In the genomic region with DNA sequence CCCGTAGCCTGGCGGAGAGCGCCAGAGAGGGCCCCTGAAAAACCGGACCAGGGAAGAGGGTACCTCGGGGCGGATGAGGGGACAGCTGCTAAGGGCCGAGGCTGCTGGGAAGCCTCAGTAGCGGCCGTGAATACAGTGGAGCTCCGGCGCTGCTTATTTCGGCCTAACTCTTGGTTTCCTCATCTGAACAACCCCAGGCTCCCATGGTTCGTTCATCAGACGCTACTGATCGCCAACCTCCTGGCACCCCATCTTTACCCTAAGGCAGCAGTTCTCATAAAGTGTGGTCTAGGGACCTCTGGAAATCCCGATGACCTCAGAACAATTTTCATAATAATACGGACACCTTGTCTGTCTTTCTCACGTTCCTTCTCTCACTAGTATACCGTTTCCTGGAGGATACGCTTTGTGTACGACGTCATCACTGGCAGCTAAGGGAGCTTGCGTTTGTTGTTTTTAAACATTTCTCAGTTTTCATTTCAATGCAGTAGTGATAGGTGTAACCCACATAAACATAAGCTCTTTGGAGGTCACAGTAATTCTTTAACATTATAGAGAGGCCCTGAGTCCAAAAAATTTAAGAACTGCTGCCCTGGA, we compare ENCODE assay signal across 9 cellular contexts. TPM values are rescaled to one million over a fixed set of nuclear protein-coding genes. Genes with fewer than 3 reads are reported as not detected.
DNase-seq lines count a peak whose midpoint lies in the region; ATAC-seq, FAIRE-seq and TF ChIP-seq lines count a peak whose summit lies in the region.
"Had no signal": no experiment of that assay in that cellular context is flagged by ENCODE, and none has a peak within 500 bp of the region (broad histone marks: within the 10 kb centered on the region; RNA-seq: fewer than 3 reads in every experiment).

No MANE protein-coding gene starts in this region.

- no peak for FAIRE-seq in pancreas (lab: Jason Lieb, UNC)
- FAIRE-seq: colon had no signal

- 2% methylated on average over 23 of the region's 23 CpGs for WGBS in pancreas, 2 donors

- H3K9me3 ChIP-seq in ES-I3 (ENCODE audit: control insufficient read depth, insufficient read depth, low read length), result no peaks in the 10 kb centered on the region
- H3K9me3 ChIP-seq in pancreas, result no peaks in the 10 kb centered on the region

- H3K36me3 ChIP-seq in ES-I3 (ENCODE audit: insufficient read depth, low read length), result no peaks in the 10 kb centered on the region
- no peaks in the 10 kb centered on the region for H3K36me3 ChIP-seq in pancreas

- H3K9ac ChIP-seq in ES-I3 (ENCODE audit: low read depth, low read length), result peak overlapping the region; percentile 81

- peak overlapping the region; percentile 82 to 95 (median 90) for H3K27ac ChIP-seq in pancreas

- ATAC-seq in GM19468 (IDR thresholded peaks at IDR 0.05; ENCODE audit: extremely low read depth, unreplicated experiment) (peak; percentile 15), HG03520 (IDR thresholded peaks at IDR 0.05; ENCODE audit: unreplicated experiment) (peak; percentile 34), pancreas (peak; percentile 7 to 26 (median 16))

- DNase-seq in T-helper 22 cell (ENCODE audit: low read depth), result peak; percentile 32
- DNase-seq in fibroblast of mammary gland (ENCODE audit: low read depth), result peak; percentile 45
- no peak for DNase-seq in pancreas
- DNase-seq in GM19238 (ENCODE audit: insufficient read length, low spot score), result no peak
- DNase-seq in HK-2 (ENCODE audit: unreplicated experiment), result no peak

- H3K4me1 ChIP-seq in ES-I3 (ENCODE audit: insufficient read depth, low read length), result peaks cover 6% of the 10 kb centered on the region
- H3K4me1 ChIP-seq in pancreas, result peaks cover 0 to 8% (median 4%) of the 10 kb centered on the region in 3 donors

- no peaks in the 10 kb centered on the region for H3K27me3 ChIP-seq in pancreas

- TF ChIP-seq CTCF in fibroblast of mammary gland (conservative IDR thresholded peaks at IDR 0.05; ENCODE audit: control insufficient read depth, insufficient read depth, low read depth, low read length) (no peak), pancreas (IDR thresholded peaks at IDR 0.05) (no peak)

- H3K4me3 ChIP-seq in fibroblast of mammary gland (ENCODE audit: control insufficient read depth, low read depth, low read length) (peak overlapping the region; percentile 74), pancreas (peak overlapping the region; percentile 60 to 93 (median 82))

- intact Hi-C loops in pancreas (cut with DNase I), result no loop called here

RNA-seq across cellular contexts. Expression of a gene that starts 0.7 kb away (rescaled TPM):
- 1 to 10 TPM; 2.9 to 6.9 (median 4.6) TPM for total RNA-seq in pancreas
- polyA plus RNA-seq in pancreas, result 10 to 100 TPM in 1 of 2 donors, 1 to 10 TPM in 1; 6.5 to 10.5 TPM

RNA-seq across cellular contexts. Expression of a gene that starts 59.5 kb away (rescaled TPM):
- under 1 TPM in 5 of 6 donors, not detected in 1; 0.06 to 0.47 (median 0.08) TPM for total RNA-seq in pancreas
- under 1 TPM; 0.23 to 0.27 TPM for polyA plus RNA-seq in pancreas

Comparison
In these comparisons a context has a peak if more than half of its experiments do, and no peak if none do; other contexts are left out.
1. DNase-seq: peak in T-helper 22 cell (single experiment) and fibroblast of mammary gland (single experiment); none in pancreas (0 of 6), GM19238 (single experiment) and HK-2 (single experiment).
2. Peak in every context shown above with its lines, with median percentiles within 50 percentile points of each other: ATAC-seq.